ENCODE assay signal across 1 cellular context in genomic region chr16:10779908-10780307, GRCh38. TPM values are rescaled to one million over a fixed set of nuclear protein-coding genes. Genes with fewer than 3 reads are reported as not detected.
"Had no signal": no experiment of that assay in that cellular context is flagged by ENCODE, and none has a peak within 500 bp of the region (broad histone marks: within the 10 kb centered on the region; RNA-seq: fewer than 3 reads in every experiment).

No MANE protein-coding gene starts in this region.

RNA-seq across cellular contexts. Expression of gene TVP23A, which starts 38.7 kb away (rescaled TPM):
- total RNA-seq: G401 had no signal
